Comparison of ENCODE assay signal across 16 cellular contexts in the genomic region with DNA sequence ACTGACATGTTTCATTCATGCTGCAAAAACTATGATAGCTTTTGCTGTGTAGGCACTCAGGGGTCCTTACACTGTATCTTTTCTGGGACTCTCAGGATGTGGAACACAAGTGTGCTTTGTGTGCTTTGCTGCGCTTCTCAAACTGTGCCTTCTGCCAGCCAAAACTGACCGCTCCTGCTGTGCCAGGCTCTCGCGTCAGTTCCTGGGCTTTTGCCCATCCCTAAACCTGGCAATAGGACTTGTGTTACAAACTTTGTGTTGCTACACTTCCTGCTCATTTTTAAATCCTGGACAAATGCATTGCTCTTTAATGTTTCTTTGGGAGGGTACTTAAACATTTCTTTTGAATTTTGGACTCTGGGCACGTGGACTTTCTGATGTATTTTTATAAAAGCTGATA.
DNase-seq lines count a peak whose midpoint lies in the region; ATAC-seq and TF ChIP-seq lines count a peak whose summit lies in the region.
"Had no signal": no experiment of that assay in that cellular context is flagged by ENCODE, and none has a peak within 500 bp of the region (broad histone marks: within the 10 kb centered on the region; RNA-seq: fewer than 3 reads in every experiment).

No MANE protein-coding gene starts in this region.

- H3K4me3 ChIP-seq in LNCaP clone FGC (ENCODE audit: low read depth, low read length), result no peak overlapping the region
- H3K4me3 ChIP-seq in breast epithelium, result no peak overlapping the region
- H3K4me3 ChIP-seq in right atrium auricular region, result no peak overlapping the region
- no peak overlapping the region for H3K4me3 ChIP-seq in CD4-positive, alpha-beta memory T cell (ENCODE audit: low read length in 2 of 2)
- no peak overlapping the region for H3K4me3 ChIP-seq in GM23338
- H3K4me3 ChIP-seq: suprapubic skin had no signal

- H4K20me1 ChIP-seq in GM23338 (replicated peaks; ENCODE audit: insufficient read depth), result no peaks in the 10 kb centered on the region

- H2AFZ ChIP-seq in GM23338, result no peak overlapping the region

- no peak overlapping the region for H3K27ac Mint-ChIP-seq in CD4-positive, alpha-beta memory T cell
- no peak overlapping the region for H3K27ac Mint-ChIP-seq in Calu3 (ENCODE audit: unreplicated experiment)
- no peak overlapping the region for H3K27ac Mint-ChIP-seq in GM23338
- H3K27ac Mint-ChIP-seq: activated CD4-positive, alpha-beta memory T cell treated with anti-CD3 and anti-CD28 coated beads, Interleukin-2, amount 10 ng/mL, durations not matched to agents 7 days and 5 days had no signal

- peak; percentile 89 for DNase-seq in LNCaP clone FGC (ENCODE audit: low read depth)
- peak; percentile 72 to 81 for DNase-seq in breast epithelium (ENCODE audit: low spot score in 2 of 2)
- peak; percentile 72 for DNase-seq in right atrium auricular region (ENCODE audit: low spot score)
- no peak for DNase-seq in sciatic nerve (ENCODE audit: low spot score)
- DNase-seq in CD4-positive, alpha-beta memory T cell, result no peak
- DNase-seq in Calu3, result no peak
- no peak for DNase-seq in SW480 (ENCODE audit: low spot score)
- no peak for DNase-seq in GM23338 (ENCODE audit: low spot score)
- DNase-seq: activated CD4-positive, alpha-beta memory T cell treated with anti-CD3 and anti-CD28 coated beads, Interleukin-2, amount 10 ng/mL, durations not matched to agents 7 days and 5 days; activated naive CD4-positive, alpha-beta T cell treated with anti-CD3 and anti-CD28 coated beads, Interleukin-2, amount 50 U/mL, for 16 hours; MM.1S; NCI-H526 had no signal

- H3K4me1 ChIP-seq in breast epithelium (no peaks in the 10 kb centered on the region), right atrium auricular region (no peaks in the 10 kb centered on the region), GM23338 (ENCODE audit: insufficient read depth) (no peaks in the 10 kb centered on the region)
- no peaks in the 10 kb centered on the region for H3K4me1 ChIP-seq in CD4-positive, alpha-beta memory T cell (ENCODE audit: insufficient read depth, low read length)

- peak overlapping the region in 1 of 2 donors; percentile 48 for H3K27ac ChIP-seq in breast epithelium
- no peak overlapping the region for H3K27ac ChIP-seq in right atrium auricular region
- H3K27ac ChIP-seq in CD4-positive, alpha-beta memory T cell (ENCODE audit: low read depth, low read length), result no peak overlapping the region
- no peak overlapping the region for H3K27ac ChIP-seq in GM23338 (ENCODE audit: low read depth)
- H3K27ac ChIP-seq: C4-2B, suprapubic skin had no signal

- peaks cover 2 to 6% (median 4%) of the 10 kb centered on the region in 4 donors for H3K4me1 Mint-ChIP-seq in CD4-positive, alpha-beta memory T cell
- H3K4me1 Mint-ChIP-seq in Calu3 (ENCODE audit: low read depth, unreplicated experiment), result no peaks in the 10 kb centered on the region
- H3K4me1 Mint-ChIP-seq in GM23338, result peaks cover 12% of the 10 kb centered on the region

- H3K4me2 ChIP-seq in GM23338, result no peak overlapping the region

- H3K79me2 ChIP-seq in GM23338 (replicated peaks; ENCODE audit: insufficient read depth), result no peaks in the 10 kb centered on the region

- peaks cover 0 to 1% (median 0%) of the 10 kb centered on the region in 8 donors for H3K9me3 Mint-ChIP-seq in CD4-positive, alpha-beta memory T cell
- H3K9me3 Mint-ChIP-seq in Calu3 (ENCODE audit: low read depth, unreplicated experiment) (no peaks in the 10 kb centered on the region), GM23338 (no peaks in the 10 kb centered on the region)
- H3K9me3 Mint-ChIP-seq: activated CD4-positive, alpha-beta memory T cell treated with anti-CD3 and anti-CD28 coated beads, Interleukin-2, amount 10 ng/mL, durations not matched to agents 7 days and 5 days; neural crest cell had no signal

- no peaks in the 10 kb centered on the region for H3K9me3 ChIP-seq in breast epithelium
- no peaks in the 10 kb centered on the region for H3K9me3 ChIP-seq in right atrium auricular region
- no peaks in the 10 kb centered on the region for H3K9me3 ChIP-seq in CD4-positive, alpha-beta memory T cell (ENCODE audit: control insufficient read depth in 1 of 2, low read length in 2 of 2)
- H3K9me3 ChIP-seq: suprapubic skin had no signal

- no TSS peak for BruUV-seq in Calu3 (replicated peaks; lab: Mats Ljungman, UMichigan)

- intact Hi-C loops in breast epithelium (cut with DNase I; ENCODE audit: low total_unique reads) (no loop called here), sciatic nerve (cut with DNase I) (no loop called here), Calu3 (cut with micrococcal nuclease; ENCODE audit: unreplicated experiment) (no loop called here)
- intact Hi-C loops in CD4-positive, alpha-beta memory T cell (cut with micrococcal nuclease), result no loop called here

- POLR2A ChIA-PET in CD4-positive, alpha-beta memory T cell (lab: Charles Lee; ENCODE audit: partially characterized antibody), result no interaction called here

- H3K27me3 Mint-ChIP-seq in CD4-positive, alpha-beta memory T cell, result no peaks in the 10 kb centered on the region
- H3K27me3 Mint-ChIP-seq in Calu3 (ENCODE audit: unreplicated experiment) (no peaks in the 10 kb centered on the region), GM23338 (ENCODE audit: insufficient read depth, low read depth, poor library complexity) (no peaks in the 10 kb centered on the region)

- H3K9me2 ChIP-seq in GM23338 (ENCODE audit: insufficient read depth), result no peaks in the 10 kb centered on the region

- CTCF ChIA-PET in CD4-positive, alpha-beta memory T cell (lab: Charles Lee; ENCODE audit: partially characterized antibody), result interaction anchor here (1.2 kb wide), 1 partner anchor 45 kb away, joined by 3 read pairs; no protein-coding TSS in a partner anchor
- CTCF ChIA-PET in Calu3 (lab: Charles Lee), result no interaction called here

- H3K36me3 ChIP-seq in breast epithelium (no peaks in the 10 kb centered on the region), right atrium auricular region (no peaks in the 10 kb centered on the region), GM23338 (ENCODE audit: insufficient read depth) (no peaks in the 10 kb centered on the region)
- H3K36me3 ChIP-seq in CD4-positive, alpha-beta memory T cell (ENCODE audit: insufficient read depth, low read length), result no peaks in the 10 kb centered on the region
- H3K36me3 ChIP-seq: suprapubic skin had no signal

- no peaks in the 10 kb centered on the region for H3K27me3 ChIP-seq in breast epithelium
- no peaks in the 10 kb centered on the region for H3K27me3 ChIP-seq in right atrium auricular region
- no peaks in the 10 kb centered on the region for H3K27me3 ChIP-seq in CD4-positive, alpha-beta memory T cell (ENCODE audit: insufficient read depth, low read length)
- no peaks in the 10 kb centered on the region for H3K27me3 ChIP-seq in GM23338 (ENCODE audit: insufficient read depth)
- H3K27me3 ChIP-seq: suprapubic skin had no signal

- TF ChIP-seq POLR2A in breast epithelium (IDR thresholded peaks at IDR 0.05), result no peak

- no peak overlapping the region for H3K4me3 Mint-ChIP-seq in CD4-positive, alpha-beta memory T cell
- H3K4me3 Mint-ChIP-seq in Calu3 (ENCODE audit: low read depth, unreplicated experiment) (no peak overlapping the region), GM23338 (no peak overlapping the region)
- H3K4me3 Mint-ChIP-seq: activated CD4-positive, alpha-beta memory T cell treated with anti-CD3 and anti-CD28 coated beads, Interleukin-2, amount 10 ng/mL, durations not matched to agents 7 days and 5 days; neural crest cell had no signal

- no peaks in the 10 kb centered on the region for H3F3A ChIP-seq in GM23338 (replicated peaks; ENCODE audit: low read depth)

- TF ChIP-seq CTCF in LNCaP clone FGC (IDR thresholded peaks at IDR 0.05; ENCODE audit: control insufficient read depth, extremely low read depth, insufficient read depth) (no peak), breast epithelium (IDR thresholded peaks at IDR 0.05) (no peak), right atrium auricular region (IDR thresholded peaks at IDR 0.05) (no peak), Calu3 (IDR thresholded peaks at IDR 0.05; ENCODE audit: unreplicated experiment) (no peak), GM23338 (conservative IDR thresholded peaks at IDR 0.05; ENCODE audit: low read depth in 2 of 2) (no peak)

- no peaks in the 10 kb centered on the region for H3K36me3 Mint-ChIP-seq in CD4-positive, alpha-beta memory T cell
- H3K36me3 Mint-ChIP-seq in Calu3 (ENCODE audit: insufficient read depth, unreplicated experiment) (no peaks in the 10 kb centered on the region), GM23338 (ENCODE audit: low read depth) (no peaks in the 10 kb centered on the region)

- ATAC-seq in sciatic nerve (peak; percentile 53), GM23338 (no peak)
- ATAC-seq: HCT116 had no signal

TF ChIP-seq in GM23338, 12 proteins besides CTCF, POLR2A, EP300 and RAD21 (continues in another document):
- no peak for TF ChIP-seq JUNB (IDR thresholded peaks at IDR 0.05; ENCODE audit: unreplicated experiment)
- TF ChIP-seq ZNF114 (CRISPR knock-in tag; IDR thresholded peaks at IDR 0.05), result no peak
- no peak for TF ChIP-seq REST (IDR thresholded peaks at IDR 0.05; ENCODE audit: unreplicated experiment)
- TF ChIP-seq STAT1 (IDR thresholded peaks at IDR 0.05; ENCODE audit: unreplicated experiment), result no peak

Comparison
In these comparisons a context has a peak if more than half of its experiments do, and no peak if none do; other contexts are left out.
1. DNase-seq: peak in LNCaP clone FGC (single experiment), breast epithelium (2 of 2) and right atrium auricular region (single experiment); none in sciatic nerve (single experiment), CD4-positive, alpha-beta memory T cell (0 of 5), Calu3 (single experiment), SW480 (single experiment) and GM23338 (single experiment).